ENCODE assay signal across 23 cellular contexts in the genomic region with DNA sequence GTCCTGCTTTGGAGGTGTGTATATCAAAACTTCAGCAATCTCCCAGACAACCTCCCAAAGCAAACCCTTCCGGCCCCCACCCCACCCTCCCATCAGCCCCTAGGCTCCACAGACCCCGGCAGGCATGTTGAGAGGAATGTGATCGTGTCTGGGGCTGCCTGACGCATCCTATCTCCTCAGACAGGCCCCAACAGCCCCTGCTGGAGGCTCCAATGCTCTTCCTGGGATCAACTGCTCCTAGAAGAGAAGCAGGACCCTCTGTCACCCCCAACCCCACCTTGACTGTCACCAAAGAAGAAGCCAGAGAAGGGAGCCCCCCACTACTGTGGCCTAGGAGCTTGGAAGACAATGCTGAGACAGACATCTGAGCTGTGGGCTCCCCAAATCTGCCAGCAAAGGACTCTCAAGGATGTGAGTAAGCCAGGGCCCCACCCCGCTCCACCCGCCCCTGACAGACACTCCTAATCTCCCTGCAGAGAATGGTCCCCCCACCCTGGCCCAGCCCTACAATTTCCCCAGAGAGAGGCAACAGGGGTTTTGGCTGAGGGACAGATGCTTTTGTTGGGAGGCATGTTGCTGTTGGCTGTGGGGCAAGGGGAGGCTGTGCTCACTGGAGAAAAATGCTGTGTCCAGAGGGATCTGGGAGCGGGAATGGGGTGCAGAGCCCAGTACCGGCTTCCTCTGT. TPM values are rescaled to one million over a fixed set of nuclear protein-coding genes. Genes with fewer than 3 reads are reported as not detected.
"Had no signal": no experiment of that assay in that cellular context is flagged by ENCODE, and none has a peak within 500 bp of the region (broad histone marks: within the 10 kb centered on the region; RNA-seq: fewer than 3 reads in every experiment).

No MANE protein-coding gene starts in this region.

- ATAC-seq: activated CD4-positive, alpha-beta T cell treated with anti-CD3 and anti-CD28 coated beads for 36 hours; activated CD8-positive, alpha-beta memory T cell treated with anti-CD3 and anti-CD28 coated beads, Interleukin-2, amount 10 ng/mL, durations not matched to agents 7 days and 5 days; left ventricle myocardium superior had no signal

- H3K27ac Mint-ChIP-seq: activated CD4-positive, alpha-beta memory T cell treated with anti-CD3 and anti-CD28 coated beads for 36 hours; activated CD4-positive, alpha-beta T cell treated with anti-CD3 and anti-CD28 coated beads for 36 hours; activated CD8-positive, alpha-beta memory T cell treated with anti-CD3 and anti-CD28 coated beads, Interleukin-2, amount 10 ng/mL, durations not matched to agents 7 days and 5 days; activated naive CD8-positive, alpha-beta T cell; activated T-cell treated with anti-CD3 and anti-CD28 coated beads, Interleukin-2, amount 50 U/mL, for 24 hours; endodermal cell; nephron progenitor cell; progenitor cell of endocrine pancreas had no signal

- H3K36me3 ChIP-seq: upper lobe of left lung had no signal

- H3K27me3 ChIP-seq: upper lobe of left lung had no signal

- DNase-seq: activated CD4-positive, alpha-beta memory T cell treated with anti-CD3 and anti-CD28 coated beads for 36 hours; activated CD4-positive, alpha-beta T cell treated with anti-CD3 and anti-CD28 coated beads for 36 hours; activated CD8-positive, alpha-beta memory T cell treated with anti-CD3 and anti-CD28 coated beads, Interleukin-2, amount 10 ng/mL, durations not matched to agents 7 days and 5 days; activated T-cell treated with anti-CD3 and anti-CD28 coated beads, Interleukin-2, amount 50 U/mL, for 24 hours; amygdala; dorsolateral prefrontal cortex; endodermal cell; foreskin fibroblast; kidney glomerular epithelial cell; left ventricle myocardium superior; mesendoderm; nephron progenitor cell; occipital lobe; right cardiac atrium; stimulated activated CD4-positive, alpha-beta T cell treated with anti-CD3 and anti-CD28 coated beads, Interleukin-4, amount 100 ng/mL, for 4 hours; stimulated activated CD8-positive, alpha-beta memory T cell treated with anti-CD3 and anti-CD28 coated beads, Interleukin-4, amount 100 ng/mL, for 48 hours; stimulated activated naive CD4-positive, alpha-beta T cell treated with Interleukin-2 at 50 U/mL for 16 hours; upper lobe of left lung had no signal

- H3K36me3 Mint-ChIP-seq: activated CD4-positive, alpha-beta memory T cell treated with anti-CD3 and anti-CD28 coated beads for 36 hours; activated CD8-positive, alpha-beta memory T cell treated with anti-CD3 and anti-CD28 coated beads, Interleukin-2, amount 10 ng/mL, durations not matched to agents 7 days and 5 days; activated naive CD8-positive, alpha-beta T cell had no signal

- H3K4me1 Mint-ChIP-seq: activated CD4-positive, alpha-beta T cell treated with anti-CD3 and anti-CD28 coated beads for 36 hours; activated CD8-positive, alpha-beta memory T cell treated with anti-CD3 and anti-CD28 coated beads, Interleukin-2, amount 10 ng/mL, durations not matched to agents 7 days and 5 days; nephron progenitor cell had no signal

- H3K4me3 ChIP-seq: dorsolateral prefrontal cortex, smooth muscle cell, upper lobe of left lung had no signal

- H3K9me3 Mint-ChIP-seq: activated CD4-positive, alpha-beta memory T cell treated with anti-CD3 and anti-CD28 coated beads for 36 hours; activated T-cell treated with anti-CD3 and anti-CD28 coated beads, Interleukin-2, amount 50 U/mL, for 24 hours; endodermal cell; nephron progenitor cell had no signal

- H3K4me3 Mint-ChIP-seq: activated CD4-positive, alpha-beta memory T cell treated with anti-CD3 and anti-CD28 coated beads for 36 hours; activated CD4-positive, alpha-beta T cell treated with anti-CD3 and anti-CD28 coated beads for 36 hours; activated CD8-positive, alpha-beta memory T cell treated with anti-CD3 and anti-CD28 coated beads, Interleukin-2, amount 10 ng/mL, durations not matched to agents 7 days and 5 days; activated naive CD8-positive, alpha-beta T cell; activated T-cell treated with anti-CD3 and anti-CD28 coated beads, Interleukin-2, amount 50 U/mL, for 24 hours; endodermal cell; nephron progenitor cell had no signal

RNA-seq across cellular contexts. Expression of a gene that starts 1.6 kb away (rescaled TPM):
- total RNA-seq: activated CD4-positive, alpha-beta memory T cell treated with anti-CD3 and anti-CD28 coated beads for 36 hours; activated CD4-positive, alpha-beta T cell treated with anti-CD3 and anti-CD28 coated beads for 36 hours; activated CD8-positive, alpha-beta memory T cell treated with anti-CD3 and anti-CD28 coated beads, Interleukin-2, amount 10 ng/mL, durations not matched to agents 7 days and 5 days; dorsolateral prefrontal cortex; endodermal cell; left ventricle myocardium superior; progenitor cell of endocrine pancreas; right cardiac atrium; T-helper 1 cell treated with Interleukin-12 subunit alpha and Interleukin-12 subunit beta and Interleukin-4 antibody, amounts not matched to agents 30 ng/mL and 1 ng/mL, for 36 hours; upper lobe of left lung had no signal

RNA-seq across cellular contexts. Expression of a gene that starts 16.4 kb away (rescaled TPM):
- total RNA-seq: activated CD4-positive, alpha-beta memory T cell treated with anti-CD3 and anti-CD28 coated beads for 36 hours; activated CD4-positive, alpha-beta T cell treated with anti-CD3 and anti-CD28 coated beads for 36 hours; activated CD8-positive, alpha-beta memory T cell treated with anti-CD3 and anti-CD28 coated beads, Interleukin-2, amount 10 ng/mL, durations not matched to agents 7 days and 5 days; chondrocyte; endodermal cell; left ventricle myocardium superior; occipital lobe; progenitor cell of endocrine pancreas; right cardiac atrium; T-helper 1 cell treated with Interleukin-12 subunit alpha and Interleukin-12 subunit beta and Interleukin-4 antibody, amounts not matched to agents 30 ng/mL and 1 ng/mL, for 36 hours; upper lobe of left lung had no signal

RNA-seq across cellular contexts. Expression of a gene that starts 24.3 kb away (rescaled TPM):
- total RNA-seq: activated CD4-positive, alpha-beta memory T cell treated with anti-CD3 and anti-CD28 coated beads for 36 hours; activated CD4-positive, alpha-beta T cell treated with anti-CD3 and anti-CD28 coated beads for 36 hours; activated CD8-positive, alpha-beta memory T cell treated with anti-CD3 and anti-CD28 coated beads, Interleukin-2, amount 10 ng/mL, durations not matched to agents 7 days and 5 days; endodermal cell; left ventricle myocardium superior; occipital lobe; progenitor cell of endocrine pancreas; right cardiac atrium; T-helper 1 cell treated with Interleukin-12 subunit alpha and Interleukin-12 subunit beta and Interleukin-4 antibody, amounts not matched to agents 30 ng/mL and 1 ng/mL, for 36 hours; upper lobe of left lung had no signal

RNA-seq across cellular contexts. Expression of a gene that starts 36.1 kb away (rescaled TPM):
- total RNA-seq: activated CD4-positive, alpha-beta memory T cell treated with anti-CD3 and anti-CD28 coated beads for 36 hours; activated CD4-positive, alpha-beta T cell treated with anti-CD3 and anti-CD28 coated beads for 36 hours; endodermal cell; left ventricle myocardium superior; right cardiac atrium had no signal
